ENCODE assay signal across 19 cellular contexts in the genomic region with DNA sequence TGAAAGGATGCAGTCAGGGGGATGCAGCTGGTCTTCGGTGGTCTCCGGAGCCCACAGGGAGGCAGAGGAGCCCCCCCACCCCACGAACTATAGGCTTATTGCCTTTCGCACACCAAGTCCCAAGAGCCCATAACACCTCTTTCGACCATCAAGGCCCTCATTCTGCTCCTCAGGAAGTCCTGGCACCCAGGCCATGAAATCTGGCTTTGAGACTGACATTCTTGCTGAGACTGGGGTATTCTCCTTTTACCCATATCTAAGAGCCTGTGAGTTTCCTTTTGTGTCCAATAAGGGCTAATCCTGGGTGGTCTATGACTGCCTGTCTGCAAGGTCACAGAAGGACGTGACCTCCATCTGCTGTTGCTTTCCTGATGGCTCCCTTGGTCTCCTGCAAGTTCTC.
"Had no signal": no experiment of that assay in that cellular context is flagged by ENCODE, and none has a peak within 500 bp of the region (broad histone marks: within the 10 kb centered on the region; RNA-seq: fewer than 3 reads in every experiment).

No MANE protein-coding gene starts in this region.

- H3K9me3 Mint-ChIP-seq: activated B cell treated with CpG ODN at 0.5 μM for 24 hours; activated CD8-positive, alpha-beta T cell treated with anti-CD3 and anti-CD28 coated beads for 36 hours; activated T-helper 17 cell treated with anti-CD3 and anti-CD28 coated beads, Interleukin-2, amount 50 U/mL, for 72 hours; immature natural killer cell; mesothelial cell of epicardium; nephron progenitor cell; stimulated activated naive CD8-positive, alpha-beta T cell treated with anti-CD3 and anti-CD28 coated beads, Interleukin-15, Interleukin-2, amounts not matched to agents 100 ng/mL and 50 ng/mL, for 24 hours; T-cell had no signal

- H3K4me3 ChIP-seq: esophagus muscularis mucosa, psoas muscle, skin epidermis, transverse colon had no signal

- H3K36me3 Mint-ChIP-seq: immature natural killer cell, mesothelial cell of epicardium, T-cell had no signal

- DNase-seq: activated B cell treated with CpG ODN at 0.5 μM for 24 hours; activated CD4-positive, alpha-beta T cell treated with anti-CD3 and anti-CD28 coated beads for 48 hours; activated CD8-positive, alpha-beta T cell treated with anti-CD3 and anti-CD28 coated beads for 36 hours; activated naive CD4-positive, alpha-beta T cell treated with Interleukin-2 at 50 U/mL for 16 hours; activated T-cell treated with anti-CD3 and anti-CD28 coated beads, Interleukin-2, amount 50 U/mL, for 1 hour; cortex of kidney; effector CD4-positive, alpha-beta T cell; immature natural killer cell; nephron progenitor cell; psoas muscle; right cardiac atrium; T-cell; T-helper 9 cell; transverse colon had no signal

- H3K9me3 ChIP-seq: esophagus muscularis mucosa, psoas muscle, transverse colon had no signal

- ATAC-seq: activated CD8-positive, alpha-beta T cell treated with anti-CD3 and anti-CD28 coated beads for 36 hours; activated T-helper 17 cell treated with anti-CD3 and anti-CD28 coated beads, Interleukin-2, amount 50 U/mL, for 72 hours; psoas muscle; right cardiac atrium; T-cell had no signal

- H3K36me3 ChIP-seq: esophagus muscularis mucosa, transverse colon had no signal

- H3K27me3 ChIP-seq: esophagus muscularis mucosa, transverse colon had no signal

- H3K27ac ChIP-seq: esophagus muscularis mucosa, psoas muscle, skin epidermis, transverse colon had no signal

- H3K27me3 Mint-ChIP-seq: activated B cell treated with CpG ODN at 0.5 μM for 24 hours; activated CD8-positive, alpha-beta T cell treated with anti-CD3 and anti-CD28 coated beads for 36 hours; activated T-helper 17 cell treated with anti-CD3 and anti-CD28 coated beads, Interleukin-2, amount 50 U/mL, for 72 hours; stimulated activated naive CD8-positive, alpha-beta T cell treated with anti-CD3 and anti-CD28 coated beads, Interleukin-15, Interleukin-2, amounts not matched to agents 100 ng/mL and 50 ng/mL, for 24 hours; T-cell had no signal

- H3K4me3 Mint-ChIP-seq: activated B cell treated with CpG ODN at 0.5 μM for 24 hours; activated CD8-positive, alpha-beta T cell treated with anti-CD3 and anti-CD28 coated beads for 36 hours; activated T-helper 17 cell treated with anti-CD3 and anti-CD28 coated beads, Interleukin-2, amount 50 U/mL, for 72 hours; immature natural killer cell; mesothelial cell of epicardium; nephron progenitor cell; stimulated activated naive CD8-positive, alpha-beta T cell treated with anti-CD3 and anti-CD28 coated beads, Interleukin-15, Interleukin-2, amounts not matched to agents 100 ng/mL and 50 ng/mL, for 24 hours; T-cell had no signal

- H3K27ac Mint-ChIP-seq: activated B cell treated with CpG ODN at 0.5 μM for 24 hours; activated CD8-positive, alpha-beta T cell treated with anti-CD3 and anti-CD28 coated beads for 36 hours; mesothelial cell of epicardium; nephron progenitor cell; stimulated activated naive CD8-positive, alpha-beta T cell treated with anti-CD3 and anti-CD28 coated beads, Interleukin-15, Interleukin-2, amounts not matched to agents 100 ng/mL and 50 ng/mL, for 24 hours; T-cell had no signal
